Comparison of ENCODE assay signal across 22 cellular contexts in the genomic region with DNA sequence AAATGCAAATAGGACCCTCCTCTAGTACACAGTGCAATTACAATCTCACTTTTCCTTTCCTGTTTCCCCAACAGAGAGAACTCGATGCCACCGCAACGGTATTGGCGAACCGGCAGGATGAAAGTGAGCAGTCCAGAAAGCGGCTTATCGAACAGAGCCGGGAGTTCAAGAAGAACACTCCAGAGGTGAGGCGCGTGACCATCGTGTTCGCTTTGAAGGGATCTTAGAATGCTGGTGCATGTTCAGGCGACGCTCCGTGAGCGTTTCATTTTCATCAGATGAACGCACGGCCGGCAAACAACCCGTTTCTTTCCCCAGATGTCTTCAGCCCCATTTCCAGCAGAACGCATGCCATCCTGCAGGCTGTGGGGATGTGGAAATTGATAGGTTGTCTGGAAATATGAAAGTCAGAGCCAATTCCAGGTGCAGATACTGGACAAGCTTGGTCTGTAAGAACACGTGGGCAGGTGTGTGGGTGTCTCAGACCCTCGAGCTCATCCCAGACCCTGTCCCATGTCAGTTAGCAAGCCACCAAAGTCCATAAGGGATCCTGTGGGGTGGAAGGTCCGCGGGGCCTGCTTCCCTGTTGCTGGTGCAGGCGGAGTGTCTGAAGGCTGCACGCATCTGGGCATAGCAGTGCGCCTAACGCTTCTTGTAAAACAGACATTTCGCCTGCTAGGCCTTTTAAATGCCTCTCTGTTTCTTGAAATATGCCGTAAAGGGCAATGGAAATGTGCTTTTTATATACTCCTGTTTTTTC.
"Had no signal": no experiment of that assay in that cellular context is flagged by ENCODE, and none has a peak within 500 bp of the region (broad histone marks: within the 10 kb centered on the region; RNA-seq: fewer than 3 reads in every experiment).

No MANE protein-coding gene starts in this region.

- H3K27ac ChIP-seq: ascending aorta, breast epithelium, esophagus squamous epithelium, lower lobe of right lung, testis, upper lobe of left lung had no signal

- H3K27ac Mint-ChIP-seq: dendritic cell treated with granulocyte-macrophage colony-stimulating factor and Interleukin-4, amounts not matched to agents 40 ng/mL and 50 ng/mL, for 4 days; natural killer cell treated with Interleukin-12 subunit alpha and Interleukin-12 subunit beta and Interleukin-15 and Interleukin-18, amount 100 ng/mL, for 72 hours; stimulated activated memory B cell treated with anti-CD40 and anti-IgM and Interleukin-4, amounts not matched to agents 10 μg/mL and 1 μg/mL and 100 μg/mL, for 72 hours had no signal

- ATAC-seq: activated CD4-positive, CD25-positive, alpha-beta regulatory T cell treated with anti-CD3 and anti-CD28 coated beads, Interleukin-2, amount 50 U/mL, for 24 hours; lower lobe of right lung; natural killer cell treated with Interleukin-12 subunit alpha and Interleukin-12 subunit beta and Interleukin-15 and Interleukin-18, amount 100 ng/mL, for 72 hours; right cardiac atrium; stimulated activated memory B cell treated with anti-CD40 and anti-IgM and Interleukin-4, amounts not matched to agents 10 μg/mL and 1 μg/mL and 100 μg/mL, for 72 hours had no signal

- H3K27me3 ChIP-seq: ascending aorta, breast epithelium, esophagus squamous epithelium, testis, upper lobe of left lung had no signal

- H3K4me3 Mint-ChIP-seq: dendritic cell treated with granulocyte-macrophage colony-stimulating factor and Interleukin-4, amounts not matched to agents 40 ng/mL and 50 ng/mL, for 4 days; natural killer cell treated with Interleukin-12 subunit alpha and Interleukin-12 subunit beta and Interleukin-15 and Interleukin-18, amount 100 ng/mL, for 72 hours; stimulated activated memory B cell treated with anti-CD40 and anti-IgM and Interleukin-4, amounts not matched to agents 10 μg/mL and 1 μg/mL and 100 μg/mL, for 72 hours had no signal

- H3K4me1 ChIP-seq: breast epithelium had no signal

- H3K36me3 ChIP-seq: breast epithelium had no signal

- FAIRE-seq: small intestine had no signal

- H3K9me3 ChIP-seq: ascending aorta, breast epithelium, esophagus squamous epithelium, lower lobe of right lung, testis, upper lobe of left lung had no signal

- H3K4me3 ChIP-seq: ascending aorta, breast epithelium, esophagus squamous epithelium, lower lobe of right lung, testis, upper lobe of left lung had no signal

- H3K36me3 Mint-ChIP-seq: natural killer cell treated with Interleukin-12 subunit alpha and Interleukin-12 subunit beta and Interleukin-15 and Interleukin-18, amount 100 ng/mL, for 72 hours had no signal

- H3K27me3 Mint-ChIP-seq: dendritic cell treated with granulocyte-macrophage colony-stimulating factor and Interleukin-4, amounts not matched to agents 40 ng/mL and 50 ng/mL, for 4 days; natural killer cell treated with Interleukin-12 subunit alpha and Interleukin-12 subunit beta and Interleukin-15 and Interleukin-18, amount 100 ng/mL, for 72 hours; stimulated activated memory B cell treated with anti-CD40 and anti-IgM and Interleukin-4, amounts not matched to agents 10 μg/mL and 1 μg/mL and 100 μg/mL, for 72 hours had no signal

- H3K9me3 Mint-ChIP-seq: dendritic cell treated with granulocyte-macrophage colony-stimulating factor and Interleukin-4, amounts not matched to agents 40 ng/mL and 50 ng/mL, for 4 days; natural killer cell treated with Interleukin-12 subunit alpha and Interleukin-12 subunit beta and Interleukin-15 and Interleukin-18, amount 100 ng/mL, for 72 hours; stimulated activated memory B cell treated with anti-CD40 and anti-IgM and Interleukin-4, amounts not matched to agents 10 μg/mL and 1 μg/mL and 100 μg/mL, for 72 hours had no signal

- DNase-seq: activated CD4-positive, alpha-beta T cell treated with anti-CD3 and anti-CD28 coated beads, Interleukin-2, amount 50 U/mL, for 1 hour; activated CD8-positive, alpha-beta memory T cell treated with anti-CD3 and anti-CD28 coated beads, Interleukin-2, amount 50 U/mL, for 48 hours; activated effector memory CD4-positive, alpha-beta T cell treated with Interleukin-2 at 50 U/mL for 16 hours; activated naive CD4-positive, alpha-beta T cell treated with anti-CD3 and anti-CD28 coated beads, Interleukin-2, amount 50 U/mL, for 16 hours; activated T-cell treated with anti-CD3 and anti-CD28 coated beads, Interleukin-2, amount 50 U/mL, for 48 hours; cerebellar nuclear complex; effector memory CD4-positive, alpha-beta T cell; esophagus squamous epithelium; lower lobe of right lung; occipital lobe; right cardiac atrium; small intestine; stimulated activated CD4-positive, alpha-beta T cell treated with anti-CD3 and anti-CD28 coated beads, Interleukin-4, amount 100 ng/mL, for 24 hours; T-helper 9 cell; testis had no signal
